ENCODE assay signal across 24 cellular contexts in genomic region chr5:179485845-179486575, GRCh38.
"Had no signal": no experiment of that assay in that cellular context is flagged by ENCODE, and none has a peak within 500 bp of the region (broad histone marks: within the 10 kb centered on the region; RNA-seq: fewer than 3 reads in every experiment).

No MANE protein-coding gene starts in this region.

- H3K9me3 ChIP-seq: body of pancreas, thoracic aorta, uterus had no signal

- H3K27me3 Mint-ChIP-seq: memory B cell had no signal

- H3K4me1 ChIP-seq: body of pancreas, uterus had no signal

- H3K27ac Mint-ChIP-seq: activated B cell treated with CpG ODN at 0.5 μM for 24 hours; activated CD4-positive, alpha-beta memory T cell treated with anti-CD3 and anti-CD28 coated beads for 36 hours; activated naive CD8-positive, alpha-beta T cell treated with anti-CD3 and anti-CD28 coated beads for 36 hours; activated T-helper 17 cell treated with anti-CD3 and anti-CD28 coated beads, Interleukin-2, amount 50 U/mL, for 72 hours; immature natural killer cell; memory B cell; stimulated activated effector memory CD8-positive, alpha-beta T cell treated with anti-CD3 and anti-CD28 coated beads, Interleukin-12 subunit alpha, Interleukin-12 subunit beta, amount 100 ng/mL, for 72 hours had no signal

- DNase-seq: activated B cell treated with CpG ODN at 0.5 μM for 24 hours; activated CD4-positive, alpha-beta memory T cell treated with anti-CD3 and anti-CD28 coated beads for 36 hours; activated CD4-positive, alpha-beta T cell treated with anti-CD3 and anti-CD28 coated beads for 4 hours; activated naive CD4-positive, alpha-beta T cell; activated naive CD8-positive, alpha-beta T cell treated with anti-CD3 and anti-CD28 coated beads for 36 hours; activated T-cell treated with anti-CD3 and anti-CD28 coated beads for 4 hours; effector CD8-positive, alpha-beta T cell; heart right ventricle; immature natural killer cell; left ventricle myocardium superior; naive thymus-derived CD8-positive, alpha-beta T cell; occipital lobe; retina; stimulated activated CD4-positive, alpha-beta T cell treated with anti-CD3 and anti-CD28 coated beads, Interleukin-15, amount 100 ng/mL, for 24 hours; stimulated activated CD4-positive, alpha-beta T cell treated with anti-CD3 and anti-CD28 coated beads, Interleukin-4, amount 100 ng/mL, for 1 hour; uterus had no signal

- H3K4me1 Mint-ChIP-seq: activated B cell treated with CpG ODN at 0.5 μM for 24 hours; activated naive CD8-positive, alpha-beta T cell treated with anti-CD3 and anti-CD28 coated beads for 36 hours; activated T-helper 17 cell treated with anti-CD3 and anti-CD28 coated beads, Interleukin-2, amount 50 U/mL, for 72 hours; central memory CD8-positive, alpha-beta T cell; immature natural killer cell; memory B cell; naive thymus-derived CD8-positive, alpha-beta T cell; stimulated activated effector memory CD8-positive, alpha-beta T cell treated with anti-CD3 and anti-CD28 coated beads, Interleukin-12 subunit alpha, Interleukin-12 subunit beta, amount 100 ng/mL, for 72 hours had no signal

- H3K4me3 Mint-ChIP-seq: activated B cell treated with CpG ODN at 0.5 μM for 24 hours; activated CD4-positive, alpha-beta memory T cell treated with anti-CD3 and anti-CD28 coated beads for 36 hours; activated naive CD8-positive, alpha-beta T cell treated with anti-CD3 and anti-CD28 coated beads for 36 hours; activated T-helper 17 cell treated with anti-CD3 and anti-CD28 coated beads, Interleukin-2, amount 50 U/mL, for 72 hours; central memory CD8-positive, alpha-beta T cell; immature natural killer cell; memory B cell; naive thymus-derived CD8-positive, alpha-beta T cell; stimulated activated effector memory CD8-positive, alpha-beta T cell treated with anti-CD3 and anti-CD28 coated beads, Interleukin-12 subunit alpha, Interleukin-12 subunit beta, amount 100 ng/mL, for 72 hours had no signal

- H3K36me3 Mint-ChIP-seq: activated CD4-positive, alpha-beta memory T cell treated with anti-CD3 and anti-CD28 coated beads for 36 hours; activated naive CD8-positive, alpha-beta T cell treated with anti-CD3 and anti-CD28 coated beads for 36 hours; immature natural killer cell; memory B cell; stimulated activated effector memory CD8-positive, alpha-beta T cell treated with anti-CD3 and anti-CD28 coated beads, Interleukin-12 subunit alpha, Interleukin-12 subunit beta, amount 100 ng/mL, for 72 hours had no signal

- ATAC-seq: activated T-helper 17 cell treated with anti-CD3 and anti-CD28 coated beads, Interleukin-2, amount 50 U/mL, for 72 hours; left ventricle myocardium superior; naive thymus-derived CD8-positive, alpha-beta T cell; stimulated activated effector memory CD8-positive, alpha-beta T cell treated with anti-CD3 and anti-CD28 coated beads, Interleukin-12 subunit alpha, Interleukin-12 subunit beta, amount 100 ng/mL, for 72 hours had no signal

- H3K36me3 ChIP-seq: heart right ventricle, thoracic aorta, uterus had no signal

- H3K4me3 ChIP-seq: body of pancreas, coronary artery, heart right ventricle, thoracic aorta, uterus had no signal

- H3K9me3 Mint-ChIP-seq: activated B cell treated with CpG ODN at 0.5 μM for 24 hours; activated CD4-positive, alpha-beta memory T cell treated with anti-CD3 and anti-CD28 coated beads for 36 hours; activated naive CD8-positive, alpha-beta T cell treated with anti-CD3 and anti-CD28 coated beads for 36 hours; activated T-helper 17 cell treated with anti-CD3 and anti-CD28 coated beads, Interleukin-2, amount 50 U/mL, for 72 hours; central memory CD8-positive, alpha-beta T cell; immature natural killer cell; memory B cell; naive thymus-derived CD8-positive, alpha-beta T cell; stimulated activated effector memory CD8-positive, alpha-beta T cell treated with anti-CD3 and anti-CD28 coated beads, Interleukin-12 subunit alpha, Interleukin-12 subunit beta, amount 100 ng/mL, for 72 hours had no signal

- FAIRE-seq: TTC549 had no signal

- H3K27me3 ChIP-seq: body of pancreas, uterus had no signal

- H3K27ac ChIP-seq: body of pancreas, coronary artery, heart right ventricle, thoracic aorta, uterus had no signal
